12 cellular contexts compared by ENCODE assay signal in the genomic region with DNA sequence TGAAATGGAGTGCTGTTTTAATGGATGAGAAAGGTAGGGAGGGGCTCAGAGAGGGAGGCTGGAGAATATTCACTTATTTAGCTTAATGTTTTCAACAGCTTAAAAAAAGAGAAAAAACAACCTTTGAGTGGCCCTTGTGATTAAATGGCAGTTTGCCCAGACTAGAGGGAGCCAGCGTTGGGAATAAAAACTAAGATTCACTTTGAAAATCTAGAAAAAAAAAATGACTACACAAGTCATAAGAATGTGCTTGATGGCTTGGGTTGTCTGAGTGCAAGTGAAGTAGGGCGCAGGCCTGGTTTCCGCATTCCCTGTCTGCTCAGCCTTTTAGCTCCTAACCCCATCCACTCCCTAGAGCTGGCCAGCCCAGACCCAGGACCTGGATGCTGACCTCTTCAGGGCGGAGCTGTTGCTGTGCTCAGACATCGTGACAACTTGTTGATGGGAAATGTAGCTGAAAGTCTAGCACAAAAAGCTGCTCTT. TPM values are rescaled to one million over a fixed set of nuclear protein-coding genes. Genes with fewer than 3 reads are reported as not detected.
DNase-seq lines count a peak whose midpoint lies in the region; ATAC-seq, FAIRE-seq and TF ChIP-seq lines count a peak whose summit lies in the region.
"Had no signal": no experiment of that assay in that cellular context is flagged by ENCODE, and none has a peak within 500 bp of the region (broad histone marks: within the 10 kb centered on the region; RNA-seq: fewer than 3 reads in every experiment).

No MANE protein-coding gene starts in this region.

- H3F3A ChIP-seq in GM23338 (replicated peaks; ENCODE audit: low read depth) = no peaks in the 10 kb centered on the region

- H3K9me3 ChIP-seq in kidney (ENCODE audit: control insufficient read depth in 1 of 2, low read length in 2 of 2) (no peaks in the 10 kb centered on the region), sigmoid colon (no peaks in the 10 kb centered on the region)

- 75 to 77% methylated on average over 5 of the region's 5 CpGs for WGBS in sigmoid colon, 2 donors

- no peaks in the 10 kb centered on the region for H3K9me2 ChIP-seq in GM23338 (ENCODE audit: insufficient read depth)

- no peak for TF ChIP-seq POLR2A in sigmoid colon (IDR thresholded peaks at IDR 0.05)

- H3K27ac Mint-ChIP-seq in GM23338 (no peak overlapping the region), chondrocyte (ENCODE audit: unreplicated experiment) (peak overlapping the region; percentile 85)
- H3K27ac Mint-ChIP-seq: T-helper 1 cell treated with Interleukin-12 subunit alpha and Interleukin-12 subunit beta and Interleukin-4 antibody, amounts not matched to agents 30 μg/mL and 1 μg/mL, for 36 hours had no signal

- no peak for TF ChIP-seq CTCF in GM23338 (conservative IDR thresholded peaks at IDR 0.05; ENCODE audit: low read depth in 2 of 2)
- peak; percentile 47 for TF ChIP-seq CTCF in chondrocyte (IDR thresholded peaks at IDR 0.05)
- no peak for TF ChIP-seq CTCF in kidney (IDR thresholded peaks at IDR 0.05; ENCODE audit: borderline replicate concordance, extremely low read depth, insufficient read depth)
- no peak for TF ChIP-seq CTCF in sigmoid colon (IDR thresholded peaks at IDR 0.05)

- H3K9me3 Mint-ChIP-seq in GM23338 = no peaks in the 10 kb centered on the region
- no peaks in the 10 kb centered on the region for H3K9me3 Mint-ChIP-seq in chondrocyte (ENCODE audit: low read depth)
- H3K9me3 Mint-ChIP-seq: T-helper 1 cell treated with Interleukin-12 subunit alpha and Interleukin-12 subunit beta and Interleukin-4 antibody, amounts not matched to agents 30 μg/mL and 1 μg/mL, for 36 hours had no signal

- no peak overlapping the region for H3K9ac ChIP-seq in kidney (ENCODE audit: low read length in 2 of 2)

- FAIRE-seq in kidney (lab: Jason Lieb, UNC) = peak; percentile 37
- FAIRE-seq: H1 had no signal

- H3K4me1 Mint-ChIP-seq in GM23338 (peaks cover 10% of the 10 kb centered on the region), chondrocyte (ENCODE audit: low read depth) (peaks cover 57% of the 10 kb centered on the region)

- no peak overlapping the region for H3K4me3 ChIP-seq in GM23338
- H3K4me3 ChIP-seq in kidney (ENCODE audit: low read length in 2 of 2) = no peak overlapping the region
- H3K4me3 ChIP-seq in sigmoid colon = no peak overlapping the region
- H3K4me3 ChIP-seq in H7 (ENCODE audit: insufficient read depth, low read depth, low read length) = no peak overlapping the region

- no peak overlapping the region for H2AFZ ChIP-seq in GM23338

- no peaks in the 10 kb centered on the region for H3K36me3 ChIP-seq in GM23338 (ENCODE audit: insufficient read depth)
- peaks cover 0 to under 1% of the 10 kb centered on the region in 2 donors for H3K36me3 ChIP-seq in kidney (ENCODE audit: control insufficient read depth in 1 of 2, insufficient read depth in 2 of 2, low read length in 2 of 2)
- H3K36me3 ChIP-seq in sigmoid colon = peaks cover 0 to 8% (median 1%) of the 10 kb centered on the region in 4 donors
- no peaks in the 10 kb centered on the region for H3K36me3 ChIP-seq in H7 (replicated peaks; ENCODE audit: control insufficient read depth, insufficient read depth, low read length)

- H3K27me3 Mint-ChIP-seq in GM23338 (ENCODE audit: insufficient read depth, low read depth, poor library complexity) (no peaks in the 10 kb centered on the region), chondrocyte (ENCODE audit: low read depth) (no peaks in the 10 kb centered on the region)
- H3K27me3 Mint-ChIP-seq: natural killer cell treated with Interleukin-12 subunit alpha and Interleukin-12 subunit beta and Interleukin-15 and Interleukin-18, amount 100 ng/mL, for 72 hours had no signal

- H3K4me3 Mint-ChIP-seq in GM23338 (no peak overlapping the region), chondrocyte (ENCODE audit: unreplicated experiment) (no peak overlapping the region)
- H3K4me3 Mint-ChIP-seq: natural killer cell treated with Interleukin-12 subunit alpha and Interleukin-12 subunit beta and Interleukin-15 and Interleukin-18, amount 100 ng/mL, for 72 hours; T-helper 1 cell treated with Interleukin-12 subunit alpha and Interleukin-12 subunit beta and Interleukin-4 antibody, amounts not matched to agents 30 μg/mL and 1 μg/mL, for 36 hours had no signal

- H3K27ac ChIP-seq in GM23338 (ENCODE audit: low read depth) (no peak overlapping the region), kidney (ENCODE audit: low read depth in 2 of 2, low read length in 2 of 2) (peak overlapping the region; percentile 58 to 81), sigmoid colon (peak overlapping the region in 3 of 4 donors; percentile 3 to 38 (median 37))

- H3K4me2 ChIP-seq in GM23338 = no peak overlapping the region

- peaks cover 33% of the 10 kb centered on the region for H3K79me2 ChIP-seq in GM23338 (replicated peaks; ENCODE audit: insufficient read depth)

- no peak for TF ChIP-seq EP300 in sigmoid colon (IDR thresholded peaks at IDR 0.05)

- ATAC-seq in GM23338 (peak; percentile 69), GM19397 (IDR thresholded peaks at IDR 0.05; ENCODE audit: unreplicated experiment) (no peak)
- ATAC-seq: natural killer cell treated with Interleukin-12 subunit alpha and Interleukin-12 subunit beta and Interleukin-15 and Interleukin-18, amount 100 ng/mL, for 72 hours had no signal

- peaks cover 21% of the 10 kb centered on the region for H3K4me1 ChIP-seq in GM23338 (ENCODE audit: insufficient read depth)
- peaks cover 9 to 24% of the 10 kb centered on the region in 2 donors for H3K4me1 ChIP-seq in kidney (ENCODE audit: control insufficient read depth in 1 of 2, insufficient read depth in 1 of 2, low read depth in 1 of 2, low read length in 2 of 2)
- H3K4me1 ChIP-seq in sigmoid colon = peaks cover 0 to 28% (median 25%) of the 10 kb centered on the region in 4 donors

- H3K36me3 Mint-ChIP-seq in GM23338 (ENCODE audit: low read depth) = peaks cover 10% of the 10 kb centered on the region; the same call in 1 of the 3 replicates
- H3K36me3 Mint-ChIP-seq in chondrocyte (ENCODE audit: low read depth) = peaks cover 12% of the 10 kb centered on the region

- intact Hi-C loops in kidney (cut with DNase I) (no loop called here), sigmoid colon (cut with DNase I) (no loop called here)

- no peaks in the 10 kb centered on the region for H4K20me1 ChIP-seq in GM23338 (replicated peaks; ENCODE audit: insufficient read depth)

- DNase-seq in GM23338 (ENCODE audit: low spot score) (no peak), chondrocyte (ENCODE audit: low spot score) (no peak), kidney (peak; percentile 96), sigmoid colon (peak; percentile 80), H7 (no peak), SW 1271 (lab: John Stamatoyannopoulos, UW) (no peak)
- DNase-seq in activated CD8-positive, alpha-beta memory T cell treated with anti-CD3 and anti-CD28 coated beads, Interleukin-2, amount 50 U/mL, for 4 hours = no peak
- DNase-seq: COR-L47 had no signal

- H3K27me3 ChIP-seq in GM23338 (ENCODE audit: insufficient read depth) = no peaks in the 10 kb centered on the region
- no peaks in the 10 kb centered on the region for H3K27me3 ChIP-seq in sigmoid colon
- H3K27me3 ChIP-seq in H7 (ENCODE audit: control insufficient read depth, insufficient read depth, low read length) = no peaks in the 10 kb centered on the region

TF ChIP-seq in GM23338, 12 proteins besides CTCF, POLR2A, EP300 and RAD21 (continues in another document):
- TF ChIP-seq, protein P1, sequence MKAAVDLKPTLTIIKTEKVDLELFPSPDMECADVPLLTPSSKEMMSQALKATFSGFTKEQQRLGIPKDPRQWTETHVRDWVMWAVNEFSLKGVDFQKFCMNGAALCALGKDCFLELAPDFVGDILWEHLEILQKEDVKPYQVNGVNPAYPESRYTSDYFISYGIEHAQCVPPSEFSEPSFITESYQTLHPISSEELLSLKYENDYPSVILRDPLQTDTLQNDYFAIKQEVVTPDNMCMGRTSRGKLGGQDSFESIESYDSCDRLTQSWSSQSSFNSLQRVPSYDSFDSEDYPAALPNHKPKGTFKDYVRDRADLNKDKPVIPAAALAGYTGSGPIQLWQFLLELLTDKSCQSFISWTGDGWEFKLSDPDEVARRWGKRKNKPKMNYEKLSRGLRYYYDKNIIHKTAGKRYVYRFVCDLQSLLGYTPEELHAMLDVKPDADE (IDR thresholded peaks at IDR 0.05) = no peak
- TF ChIP-seq ZNF114 (CRISPR knock-in tag; IDR thresholded peaks at IDR 0.05) (no peak), CREB1 (CRISPR knock-in tag; IDR thresholded peaks at IDR 0.05; ENCODE audit: low read depth) (no peak), EZH2phosphoT487 (IDR thresholded peaks at IDR 0.05; ENCODE audit: unreplicated experiment) (no peak), NANOG (IDR thresholded peaks at IDR 0.05; ENCODE audit: borderline replicate concordance) (no peak), STAT1 (IDR thresholded peaks at IDR 0.05; ENCODE audit: unreplicated experiment) (no peak), JUNB (IDR thresholded peaks at IDR 0.05; ENCODE audit: unreplicated experiment) (no peak), ZNF331 (CRISPR knock-in tag; IDR thresholded peaks at IDR 0.05; ENCODE audit: low read depth) (no peak)

RNA-seq across cellular contexts. Expression of a gene that starts 28.9 kb away (rescaled TPM):
- total RNA-seq in GM23338 (2014; rRNA removed; shearing (Covaris generic)) = 86.8 and 121 TPM in 2 replicates
- polyA plus RNA-seq in GM23338 (2016; fragmentation: Nextera tagmentation; extraction: Ambion mirVana) (34.8 and 53.9 TPM in 2 replicates), kidney (ENCODE audit: insufficient read depth, low read depth, low replicate concordance) (8.3 TPM), sigmoid colon (10 to 100 TPM in 2 of 3 donors, 1 to 10 TPM in 1; 9.0 to 36.7 (median 13.4) TPM)
- total RNA-seq in chondrocyte (124 to 133 TPM (median 125 TPM) in 3 replicates), kidney (210 TPM), sigmoid colon (100 to 1,000 TPM in 2 of 4 donors, 10 to 100 TPM in 2; 36.2 to 143 (median 112) TPM)
- 13.4 and 24.1 TPM in 2 replicates for total RNA-seq in H7 (2014; rRNA removed; shearing (Covaris generic))

Comparison
In these comparisons a context has a peak if more than half of its experiments do, and no peak if none do; other contexts are left out.
1. DNase-seq: peak in kidney (single experiment) and sigmoid colon (single experiment); none in GM23338 (single experiment), chondrocyte (single experiment), activated CD8-positive, alpha-beta memory T cell treated with anti-CD3 and anti-CD28 coated beads, Interleukin-2, amount 50 U/mL, for 4 hours (single experiment), H7 (single experiment) and SW 1271 (0 of 2).